1 cellular context compared by ENCODE assay signal in the genomic region with DNA sequence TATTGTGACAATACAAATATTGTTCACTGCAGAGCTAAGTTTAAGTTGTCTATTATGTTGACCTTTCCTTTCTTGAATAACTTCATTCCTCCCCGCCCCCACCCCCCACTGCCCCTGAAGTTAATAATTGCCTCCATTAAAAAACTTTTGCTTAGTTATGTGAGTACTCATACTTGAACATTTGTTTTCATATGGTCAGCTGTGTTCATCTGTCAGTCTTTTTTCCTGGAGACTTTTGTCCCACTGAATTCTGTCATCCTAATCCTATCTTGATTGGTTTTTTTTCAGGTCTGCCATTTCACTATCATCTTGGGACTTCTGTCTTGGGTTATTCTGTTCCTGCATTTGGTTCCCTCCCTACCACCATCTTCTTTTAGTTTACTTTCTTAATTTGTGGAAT.
TF ChIP-seq lines count a peak whose summit lies in the region.

No MANE protein-coding gene starts in this region.

TF ChIP-seq in GM23338, 12 proteins besides CTCF, POLR2A, EP300 and RAD21 (continued from another document):
- TF ChIP-seq, protein P1, sequence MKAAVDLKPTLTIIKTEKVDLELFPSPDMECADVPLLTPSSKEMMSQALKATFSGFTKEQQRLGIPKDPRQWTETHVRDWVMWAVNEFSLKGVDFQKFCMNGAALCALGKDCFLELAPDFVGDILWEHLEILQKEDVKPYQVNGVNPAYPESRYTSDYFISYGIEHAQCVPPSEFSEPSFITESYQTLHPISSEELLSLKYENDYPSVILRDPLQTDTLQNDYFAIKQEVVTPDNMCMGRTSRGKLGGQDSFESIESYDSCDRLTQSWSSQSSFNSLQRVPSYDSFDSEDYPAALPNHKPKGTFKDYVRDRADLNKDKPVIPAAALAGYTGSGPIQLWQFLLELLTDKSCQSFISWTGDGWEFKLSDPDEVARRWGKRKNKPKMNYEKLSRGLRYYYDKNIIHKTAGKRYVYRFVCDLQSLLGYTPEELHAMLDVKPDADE (IDR thresholded peaks at IDR 0.05), result no peak
- TF ChIP-seq STAT1 (IDR thresholded peaks at IDR 0.05; ENCODE audit: unreplicated experiment), result no peak
- TF ChIP-seq EZH2 (IDR thresholded peaks at IDR 0.05; ENCODE audit: low read depth, unreplicated experiment), result no peak
